1 cellular context compared by ENCODE assay signal in genomic region chr11:62145261-62145871, GRCh38.
TF ChIP-seq lines count a peak whose summit lies in the region.

No MANE protein-coding gene starts in this region.

TF ChIP-seq in HepG2, 621 proteins besides CTCF, POLR2A, EP300 and RAD21:
- no peak for TF ChIP-seq ETS1 (CRISPR knock-in tag; IDR thresholded peaks at IDR 0.05)
- TF ChIP-seq ZKSCAN8 (CRISPR knock-in tag; IDR thresholded peaks at IDR 0.05; ENCODE audit: borderline replicate concordance) = no peak
- peak; percentile 25 for TF ChIP-seq AGO2 (optimal IDR thresholded peaks at IDR 0.05; ENCODE audit: low read depth, low read length)
- no peak for TF ChIP-seq FUBP1 (CRISPR knock-in tag; IDR thresholded peaks at IDR 0.05; ENCODE audit: borderline replicate concordance)
- no peak for TF ChIP-seq MYNN (CRISPR knock-in tag; IDR thresholded peaks at IDR 0.05; ENCODE audit: low read depth)
- TF ChIP-seq PAXIP1 (CRISPR knock-in tag; conservative IDR thresholded peaks at IDR 0.05) = no peak
- TF ChIP-seq KMT2B (CRISPR knock-in tag; IDR thresholded peaks at IDR 0.05) = no peak
TF ChIP-seq in HepG2: peak in this region for 1.
